17 cellular contexts compared by ENCODE assay signal in genomic region chr7:88700725-88701124, GRCh38.
A peak's percentile ranks its signal among the peaks of the same experiment; 100 is the strongest.
DNase-seq lines count a peak whose midpoint lies in the region; ATAC-seq lines count a peak whose summit lies in the region.
"Had no signal": no experiment of that assay in that cellular context is flagged by ENCODE, and none has a peak within 500 bp of the region (broad histone marks: within the 10 kb centered on the region; RNA-seq: fewer than 3 reads in every experiment).

No MANE protein-coding gene starts in this region.

- peak; percentile 84 for ATAC-seq in GM18861 (IDR thresholded peaks at IDR 0.05; ENCODE audit: unreplicated experiment)
- ATAC-seq in GM21423 (IDR thresholded peaks at IDR 0.05; ENCODE audit: unreplicated experiment) = peak; percentile 31
- peak; percentile 56 for ATAC-seq in HG02884 (IDR thresholded peaks at IDR 0.05; ENCODE audit: unreplicated experiment)
- ATAC-seq in HG03520 (IDR thresholded peaks at IDR 0.05; ENCODE audit: unreplicated experiment) = peak; percentile 78
- ATAC-seq in GM19455 (IDR thresholded peaks at IDR 0.05; ENCODE audit: unreplicated experiment) = no peak
- ATAC-seq: HepG2 had no signal

- DNase-seq in SKM-1 (lab: John Stamatoyannopoulos, UW; ENCODE audit: unreplicated experiment) = no peak
- DNase-seq in NCI-H82 (lab: John Stamatoyannopoulos, UW) = no peak
- DNase-seq in DMS53 (lab: John Stamatoyannopoulos, UW) = no peak
- DNase-seq: DMS 273 treated with DMSO at 0.1 percent for 48 hours, GF-D8, KG1, NCI-H1436, NCI-H2029, NCI-H2171, NCI-H446, SJCRH30 had no signal
